ENCODE assay signal across 8 cellular contexts in genomic region chr5:78008356-78008967, GRCh38.
DNase-seq lines count a peak whose midpoint lies in the region; ATAC-seq and TF ChIP-seq lines count a peak whose summit lies in the region.

No MANE protein-coding gene starts in this region.

- H3K4me1 ChIP-seq in SJCRH30, result peaks cover 27% of the 10 kb centered on the region

- DNase-seq in ELF-1 (ENCODE audit: low read depth, low spot score) (peak; percentile 47), LHCN-M2 (ENCODE audit: low read depth) (peak; percentile 46), SJCRH30 (peak; percentile 53 to 84), fibroblast of pulmonary artery (ENCODE audit: low read depth) (peak; percentile 68), renal cortical epithelial cell (ENCODE audit: low read depth) (peak; percentile 57)
- no peak for DNase-seq in stimulated activated CD4-positive, alpha-beta T cell treated with anti-CD3 and anti-CD28 coated beads, Interleukin-1b, Interleukin-23, amount 100 ng/mL, for 48 hours

- no peaks in the 10 kb centered on the region for H3K27me3 ChIP-seq in SJCRH30

- H3K27ac ChIP-seq in SJCRH30, result no peak overlapping the region

- peak; percentile 91 for TF ChIP-seq CTCF in fibroblast of pulmonary artery (IDR thresholded peaks at IDR 0.05; ENCODE audit: low read length, missing control alignments)

- no peak for ATAC-seq in GM18520 (IDR thresholded peaks at IDR 0.05; ENCODE audit: unreplicated experiment)
- no peak for ATAC-seq in GM21367 (IDR thresholded peaks at IDR 0.05; ENCODE audit: unreplicated experiment)

- peaks cover 8% of the 10 kb centered on the region; the same call in 1 of the 2 replicates for H3K36me3 ChIP-seq in SJCRH30

- H3K9me3 ChIP-seq in SJCRH30 (replicated peaks), result no peaks in the 10 kb centered on the region

- H3K4me3 ChIP-seq in SJCRH30 (no peak overlapping the region), fibroblast of pulmonary artery (replicated peaks; ENCODE audit: low read depth, low read length) (no peak overlapping the region)
